1 cellular context compared by ENCODE assay signal in the genomic region with DNA sequence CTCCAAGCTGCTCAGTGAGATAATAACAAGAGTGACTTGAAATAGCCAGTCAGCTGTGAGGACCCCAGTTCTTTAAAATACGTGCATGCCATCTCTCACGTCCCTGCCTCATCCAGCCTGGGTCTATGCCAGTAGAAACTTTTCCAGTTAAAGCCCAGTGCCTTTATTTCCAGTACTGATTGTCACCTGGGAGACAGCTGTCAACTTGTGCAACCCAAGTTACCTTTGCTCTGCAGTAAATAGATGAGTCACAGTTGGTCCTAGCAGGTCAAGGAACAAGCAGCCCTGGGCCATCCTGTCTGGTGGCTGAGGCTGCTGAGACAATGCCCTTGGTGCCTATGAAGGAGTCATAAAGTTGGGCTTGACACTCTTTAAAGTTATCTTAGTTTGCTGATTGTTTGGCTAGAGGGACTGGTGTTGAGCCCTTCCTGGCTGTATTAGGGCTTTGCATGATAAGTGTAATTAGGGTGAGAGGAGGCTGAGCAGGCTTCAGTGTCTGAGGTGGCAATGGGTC.
TF ChIP-seq lines count a peak whose summit lies in the region.

No MANE protein-coding gene starts in this region.

TF ChIP-seq in HepG2, 621 proteins besides CTCF, POLR2A, EP300 and RAD21 (continued from another document and continues in another):
- TF ChIP-seq ZNF646 (CRISPR knock-in tag; IDR thresholded peaks at IDR 0.05) (no peak), AHDC1 (CRISPR knock-in tag; IDR thresholded peaks at IDR 0.05; ENCODE audit: borderline replicate concordance) (peak; percentile 71; the same call in 1 of the 2 replicates), PHF21A (CRISPR knock-in tag; IDR thresholded peaks at IDR 0.05) (0 out of 2 replicates have a peak, but pooled peaks have one; percentile 39), ZNF770 (CRISPR knock-in tag; IDR thresholded peaks at IDR 0.05) (no peak), MIER3 (CRISPR knock-in tag; IDR thresholded peaks at IDR 0.05; ENCODE audit: borderline replicate concordance) (peak; percentile 53; the same call in 1 of the 2 replicates), RXRA (CRISPR knock-in tag; IDR thresholded peaks at IDR 0.05) (peak; percentile 84; the same call in 1 of the 2 replicates), ZNF382 (CRISPR knock-in tag; IDR thresholded peaks at IDR 0.05; ENCODE audit: borderline replicate concordance) (no peak), ETV6 (CRISPR knock-in tag; conservative IDR thresholded peaks at IDR 0.05) (no peak), GMEB1 (CRISPR knock-in tag; IDR thresholded peaks at IDR 0.05; ENCODE audit: borderline replicate concordance) (no peak), ZNF496 (CRISPR knock-in tag; IDR thresholded peaks at IDR 0.05; ENCODE audit: insufficient replicate concordance) (no peak), ARID3A (IDR thresholded peaks at IDR 0.05; ENCODE audit: low read depth, low read length) (peak; percentile 47; the same call in 1 of the 2 replicates), MIXL1 (CRISPR knock-in tag; IDR thresholded peaks at IDR 0.05) (0 out of 2 replicates have a peak, but pooled peaks have one; percentile 19), FOXA1 (IDR thresholded peaks at IDR 0.05) (no peak), FOXA1 (CRISPR knock-in tag; IDR thresholded peaks at IDR 0.05) (0 out of 2 replicates have a peak, but pooled peaks have one; percentile 30), TBL1XR1 (IDR thresholded peaks at IDR 0.05; ENCODE audit: borderline replicate concordance, low read length, partially characterized antibody) (peak; percentile 27), LBX2 (CRISPR knock-in tag; IDR thresholded peaks at IDR 0.05; ENCODE audit: borderline replicate concordance) (no peak), HES4 (CRISPR knock-in tag; IDR thresholded peaks at IDR 0.05; ENCODE audit: borderline replicate concordance) (no peak), ZNF780A (CRISPR knock-in tag; IDR thresholded peaks at IDR 0.05) (no peak), HIVEP1 (CRISPR knock-in tag; IDR thresholded peaks at IDR 0.05) (no peak), ZNF605 (CRISPR knock-in tag; IDR thresholded peaks at IDR 0.05) (no peak), XRCC5 (optimal IDR thresholded peaks at IDR 0.05; ENCODE audit: low read length) (no peak), NR2F6 (IDR thresholded peaks at IDR 0.05) (peak; percentile 60), NR2F6 (CRISPR knock-in tag; IDR thresholded peaks at IDR 0.05) (peak; percentile 66), KDM5B (CRISPR knock-in tag; IDR thresholded peaks at IDR 0.05; ENCODE audit: borderline replicate concordance) (no peak), ZKSCAN8 (CRISPR knock-in tag; IDR thresholded peaks at IDR 0.05; ENCODE audit: borderline replicate concordance) (no peak), MXI1 (IDR thresholded peaks at IDR 0.05; ENCODE audit: borderline replicate concordance, low read depth, low read length) (peak; percentile 62; the same call in 1 of the 3 replicates), RCOR2 (CRISPR knock-in tag; IDR thresholded peaks at IDR 0.05) (no peak)
- TF ChIP-seq, protein P1, sequence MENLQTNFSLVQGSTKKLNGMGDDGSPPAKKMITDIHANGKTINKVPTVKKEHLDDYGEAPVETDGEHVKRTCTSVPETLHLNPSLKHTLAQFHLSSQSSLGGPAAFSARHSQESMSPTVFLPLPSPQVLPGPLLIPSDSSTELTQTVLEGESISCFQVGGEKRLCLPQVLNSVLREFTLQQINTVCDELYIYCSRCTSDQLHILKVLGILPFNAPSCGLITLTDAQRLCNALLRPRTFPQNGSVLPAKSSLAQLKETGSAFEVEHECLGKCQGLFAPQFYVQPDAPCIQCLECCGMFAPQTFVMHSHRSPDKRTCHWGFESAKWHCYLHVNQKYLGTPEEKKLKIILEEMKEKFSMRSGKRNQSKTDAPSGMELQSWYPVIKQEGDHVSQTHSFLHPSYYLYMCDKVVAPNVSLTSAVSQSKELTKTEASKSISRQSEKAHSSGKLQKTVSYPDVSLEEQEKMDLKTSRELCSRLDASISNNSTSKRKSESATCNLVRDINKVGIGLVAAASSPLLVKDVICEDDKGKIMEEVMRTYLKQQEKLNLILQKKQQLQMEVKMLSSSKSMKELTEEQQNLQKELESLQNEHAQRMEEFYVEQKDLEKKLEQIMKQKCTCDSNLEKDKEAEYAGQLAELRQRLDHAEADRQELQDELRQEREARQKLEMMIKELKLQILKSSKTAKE (CRISPR knock-in tag; IDR thresholded peaks at IDR 0.05; ENCODE audit: borderline replicate concordance) = peak; percentile 34; the same call in 1 of the 2 replicates
- TF ChIP-seq, protein P2, sequence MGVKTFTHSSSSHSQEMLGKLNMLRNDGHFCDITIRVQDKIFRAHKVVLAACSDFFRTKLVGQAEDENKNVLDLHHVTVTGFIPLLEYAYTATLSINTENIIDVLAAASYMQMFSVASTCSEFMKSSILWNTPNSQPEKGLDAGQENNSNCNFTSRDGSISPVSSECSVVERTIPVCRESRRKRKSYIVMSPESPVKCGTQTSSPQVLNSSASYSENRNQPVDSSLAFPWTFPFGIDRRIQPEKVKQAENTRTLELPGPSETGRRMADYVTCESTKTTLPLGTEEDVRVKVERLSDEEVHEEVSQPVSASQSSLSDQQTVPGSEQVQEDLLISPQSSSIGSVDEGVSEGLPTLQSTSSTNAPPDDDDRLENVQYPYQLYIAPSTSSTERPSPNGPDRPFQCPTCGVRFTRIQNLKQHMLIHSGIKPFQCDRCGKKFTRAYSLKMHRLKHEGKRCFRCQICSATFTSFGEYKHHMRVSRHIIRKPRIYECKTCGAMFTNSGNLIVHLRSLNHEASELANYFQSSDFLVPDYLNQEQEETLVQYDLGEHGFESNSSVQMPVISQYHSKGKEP (CRISPR knock-in tag; IDR thresholded peaks at IDR 0.05) = no peak
